Comparison of ENCODE assay signal across 8 cellular contexts in the genomic region with DNA sequence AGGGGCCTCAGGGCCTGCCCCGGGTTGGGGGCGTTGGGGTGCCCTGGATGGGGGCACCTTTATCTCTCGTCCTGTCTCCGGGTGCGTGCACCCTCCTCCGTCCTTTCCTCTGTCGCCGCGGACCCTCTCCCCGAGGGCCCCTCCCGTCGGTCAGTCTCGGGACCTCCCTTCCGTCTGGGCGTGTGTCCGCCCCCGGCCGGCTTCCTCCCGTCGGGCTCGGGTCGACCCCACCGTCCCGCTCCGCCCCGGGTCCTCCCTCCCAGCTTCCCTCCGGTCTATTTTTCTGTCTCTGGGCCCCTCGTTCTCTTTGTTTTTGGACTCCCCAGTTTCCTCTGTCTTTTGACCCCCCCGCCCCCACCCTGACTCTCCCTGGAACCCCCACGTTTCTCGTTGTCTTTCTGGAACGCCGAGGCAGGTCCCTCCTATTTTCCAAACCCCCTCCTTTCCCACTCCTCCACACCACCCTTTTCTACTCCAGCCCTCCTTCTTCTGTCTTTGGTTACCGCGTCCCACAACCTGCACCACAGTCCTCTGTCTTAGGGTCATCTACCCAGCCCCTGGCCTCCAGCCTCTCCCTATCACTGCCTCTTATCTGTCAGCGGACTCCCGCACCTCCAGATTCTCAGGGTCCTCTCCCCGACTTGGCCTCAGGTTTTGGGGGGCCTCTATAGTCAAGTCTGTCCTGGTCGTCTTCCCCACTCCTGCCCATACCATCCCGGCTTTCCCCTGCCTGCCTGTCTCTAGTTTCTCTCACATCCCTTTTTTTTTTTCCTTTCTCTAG. TPM values are rescaled to one million over a fixed set of nuclear protein-coding genes. Genes with fewer than 3 reads are reported as not detected.
DNase-seq lines count a peak whose midpoint lies in the region; ATAC-seq and TF ChIP-seq lines count a peak whose summit lies in the region.

No MANE protein-coding gene starts in this region.

- 0 out of 2 replicates have a peak, but pooled peaks cover 1% of the 10 kb centered on the region for H4K20me1 ChIP-seq in GM23248 (ENCODE audit: insufficient read depth)

- H3K79me2 ChIP-seq in GM23248 (ENCODE audit: insufficient read depth), result peaks cover 57% of the 10 kb centered on the region

- H3K27me3 ChIP-seq in BE2C (no peaks in the 10 kb centered on the region), GM23248 (replicated peaks; ENCODE audit: insufficient read depth) (no peaks in the 10 kb centered on the region)

- H3F3A ChIP-seq in GM23248 (ENCODE audit: insufficient read depth), result peaks cover 20% of the 10 kb centered on the region

- H3K27me3 Mint-ChIP-seq in activated CD4-positive, alpha-beta memory T cell treated with anti-CD3 and anti-CD28 coated beads for 36 hours, result no peaks in the 10 kb centered on the region
- no peaks in the 10 kb centered on the region for H3K27me3 Mint-ChIP-seq in osteocyte (ENCODE audit: unreplicated experiment)

- no peaks in the 10 kb centered on the region for H3K9me3 Mint-ChIP-seq in activated CD4-positive, alpha-beta memory T cell treated with anti-CD3 and anti-CD28 coated beads for 36 hours
- no peaks in the 10 kb centered on the region for H3K9me3 Mint-ChIP-seq in osteocyte (ENCODE audit: unreplicated experiment)

- peaks cover 27% of the 10 kb centered on the region for H3K36me3 Mint-ChIP-seq in activated CD4-positive, alpha-beta memory T cell treated with anti-CD3 and anti-CD28 coated beads for 36 hours
- peaks cover 14% of the 10 kb centered on the region for H3K36me3 Mint-ChIP-seq in osteocyte (ENCODE audit: unreplicated experiment)

- peak overlapping the region; percentile 89 for H3K27ac Mint-ChIP-seq in activated CD4-positive, alpha-beta memory T cell treated with anti-CD3 and anti-CD28 coated beads for 36 hours
- H3K27ac Mint-ChIP-seq in osteocyte (ENCODE audit: unreplicated experiment), result peak overlapping the region; percentile 85

- H3K36me3 ChIP-seq in BE2C, result peaks cover 18% of the 10 kb centered on the region
- no peaks in the 10 kb centered on the region for H3K36me3 ChIP-seq in GM23248 (ENCODE audit: low read depth)

- H3K4me1 ChIP-seq in BE2C (peaks cover 20% of the 10 kb centered on the region), GM23248 (ENCODE audit: insufficient read depth) (peaks cover 27% of the 10 kb centered on the region)

- peaks cover 62% of the 10 kb centered on the region for H3K4me1 Mint-ChIP-seq in activated CD4-positive, alpha-beta memory T cell treated with anti-CD3 and anti-CD28 coated beads for 36 hours (ENCODE audit: low read depth)
- peaks cover 61% of the 10 kb centered on the region for H3K4me1 Mint-ChIP-seq in osteocyte (ENCODE audit: unreplicated experiment)

- no peak for TF ChIP-seq CTCF in BE2C (IDR thresholded peaks at IDR 0.05; ENCODE audit: low read depth, low read length)
- TF ChIP-seq CTCF in fibroblast of villous mesenchyme (IDR thresholded peaks at IDR 0.05; ENCODE audit: insufficient read depth, low read depth, low read length), result no peak
- no peak for TF ChIP-seq CTCF in osteocyte (IDR thresholded peaks at IDR 0.05)

- CTCF ChIA-PET in activated CD4-positive, alpha-beta memory T cell treated with anti-CD3 and anti-CD28 coated beads for 36 hours (lab: Charles Lee), result no interaction called here

- no peaks in the 10 kb centered on the region for H3K9me2 ChIP-seq in GM23248 (ENCODE audit: insufficient read depth)

- DNase-seq in BE2C (peak; percentile 44), GM23248 (peak; percentile 62), fibroblast of villous mesenchyme (ENCODE audit: low read depth) (peak; percentile 42), osteocyte (ENCODE audit: extremely low spot score, unreplicated experiment) (no peak)
- DNase-seq in activated CD4-positive, alpha-beta memory T cell treated with anti-CD3 and anti-CD28 coated beads for 36 hours, result peak; percentile 55

- peak overlapping the region; percentile 92 for H3K4me3 Mint-ChIP-seq in activated CD4-positive, alpha-beta memory T cell treated with anti-CD3 and anti-CD28 coated beads for 36 hours
- H3K4me3 Mint-ChIP-seq in osteocyte (ENCODE audit: unreplicated experiment), result peak overlapping the region; percentile 94

- H3K4me2 ChIP-seq in GM23248 (ENCODE audit: unreplicated experiment), result peak overlapping the region; percentile 89

- no peaks in the 10 kb centered on the region for H3K9me3 ChIP-seq in BE2C
- H3K9me3 ChIP-seq in GM23248 (ENCODE audit: low read depth), result no peaks in the 10 kb centered on the region

- ATAC-seq in GM21786 (IDR thresholded peaks at IDR 0.05; ENCODE audit: unreplicated experiment), result no peak
- no peak for ATAC-seq in GM21423 (IDR thresholded peaks at IDR 0.05; ENCODE audit: unreplicated experiment)
- no peak for ATAC-seq in HG02623 (IDR thresholded peaks at IDR 0.05; ENCODE audit: unreplicated experiment)

- intact Hi-C loops in activated CD4-positive, alpha-beta memory T cell treated with anti-CD3 and anti-CD28 coated beads for 36 hours (cut with micrococcal nuclease), result loop anchor here (5.0 kb wide), 2 partner anchors 187 to 463 kb away; partner anchors contain the start of gene HNRNPUL1

- POLR2A ChIA-PET in activated CD4-positive, alpha-beta memory T cell treated with anti-CD3 and anti-CD28 coated beads for 36 hours (lab: Charles Lee), result interaction anchor here (0.6 to 3.4 kb wide), 3 partner anchors 22 to 466 kb away, joined by 3 to 23 read pairs (median 3); partner anchors contain the start of gene RAB4B

- in situ Hi-C loops in GM23248 (cut with MboI), result no loop called here

- H3K4me3 ChIP-seq in BE2C (ENCODE audit: low read depth, low read length) (peak overlapping the region; percentile 89), GM23248 (peak overlapping the region; percentile 92), fibroblast of villous mesenchyme (ENCODE audit: low read depth, low read length) (peak overlapping the region; percentile 90)

- 0 out of 2 replicates have a peak overlapping the region, but pooled peaks have one; percentile 17 for H2AFZ ChIP-seq in GM23248

- H3K9ac ChIP-seq in GM23248, result peak overlapping the region; percentile 90

- peak overlapping the region; percentile 88 for H3K27ac ChIP-seq in GM23248

- 0 to 1% methylated on average over 16 to 40 of the region's 40 CpGs for WGBS in GM23248 (ENCODE audit: low coverage in 1 of 2, low lambda C conversion rate in 2 of 2, missing lambda C conversion rate in 2 of 2), 2 experiments

RNA-seq across cellular contexts. Expression of gene EGLN2, which starts 0.8 kb away (rescaled TPM):
- polyA plus RNA-seq in BE2C (2012; ENCODE audit: insufficient read depth, insufficient read length, low read depth), result 287 TPM
- 80.6 and 83.3 TPM in 2 replicates for total RNA-seq in GM23248 (2014; rRNA removed; shearing (Covaris generic))
- 52.5 and 61.2 TPM in 2 replicates for polyA plus RNA-seq in GM23248 (2016; fragmentation: Nextera tagmentation; extraction: Ambion mirVana)
- total RNA-seq in activated CD4-positive, alpha-beta memory T cell treated with anti-CD3 and anti-CD28 coated beads for 36 hours, result 10 to 100 TPM; 89.1 to 90.3 TPM
- total RNA-seq in fibroblast of villous mesenchyme, result 70.8 and 76.0 TPM in 2 replicates
- total RNA-seq in osteocyte, result 94.3 and 104 TPM in 2 replicates

RNA-seq across cellular contexts. Expression of gene RAB4B, which starts 21.7 kb away (rescaled TPM):
- polyA plus RNA-seq in BE2C (2012; ENCODE audit: insufficient read depth, insufficient read length, low read depth), result 18.6 TPM
- total RNA-seq in GM23248 (2014; rRNA removed; shearing (Covaris generic)), result 20.7 and 25.6 TPM in 2 replicates
- polyA plus RNA-seq in GM23248 (2016; fragmentation: Nextera tagmentation; extraction: Ambion mirVana), result 23.2 and 24.6 TPM in 2 replicates
- total RNA-seq in activated CD4-positive, alpha-beta memory T cell treated with anti-CD3 and anti-CD28 coated beads for 36 hours, result 10 to 100 TPM; 38.0 to 41.7 TPM
- total RNA-seq in fibroblast of villous mesenchyme, result 12.6 and 13.4 TPM in 2 replicates
- 19.7 and 20.4 TPM in 2 replicates for total RNA-seq in osteocyte

RNA-seq across cellular contexts. Expression of gene MIA, which starts 24.4 kb away (rescaled TPM):
- not detected for polyA plus RNA-seq in BE2C (2012; ENCODE audit: insufficient read depth, insufficient read length, low read depth)
- not detected in 2 replicates for total RNA-seq in GM23248 (2014; rRNA removed; shearing (Covaris generic))
- polyA plus RNA-seq in GM23248 (2016; fragmentation: Nextera tagmentation; extraction: Ambion mirVana), result not detected in 2 replicates
- total RNA-seq in activated CD4-positive, alpha-beta memory T cell treated with anti-CD3 and anti-CD28 coated beads for 36 hours, result under 1 TPM in 1 of 2 experiments, not detected in 1; 1.00 TPM
- not detected in 2 replicates for total RNA-seq in fibroblast of villous mesenchyme
- total RNA-seq in osteocyte, result 2.0 TPM in 1 of 2 replicates, not detected in the other

RNA-seq across cellular contexts. Expression of gene SNRPA, which starts 48.7 kb away (rescaled TPM):
- 73.9 TPM for polyA plus RNA-seq in BE2C (2012; ENCODE audit: insufficient read depth, insufficient read length, low read depth)
- total RNA-seq in GM23248 (2014; rRNA removed; shearing (Covaris generic)), result 30.6 and 35.3 TPM in 2 replicates
- 50.1 and 58.5 TPM in 2 replicates for polyA plus RNA-seq in GM23248 (2016; fragmentation: Nextera tagmentation; extraction: Ambion mirVana)
- total RNA-seq in activated CD4-positive, alpha-beta memory T cell treated with anti-CD3 and anti-CD28 coated beads for 36 hours, result 100 to 1,000 TPM; 241 to 253 TPM
- total RNA-seq in fibroblast of villous mesenchyme (34.1 and 36.1 TPM in 2 replicates), osteocyte (48.0 and 53.2 TPM in 2 replicates)

RNA-seq across cellular contexts. Expression of gene ACTMAP, which starts 49.5 kb away (rescaled TPM):
- polyA plus RNA-seq in BE2C (2012; ENCODE audit: insufficient read depth, insufficient read length, low read depth), result 21.1 TPM
- total RNA-seq in GM23248 (2014; rRNA removed; shearing (Covaris generic)), result 0.38 and 2.5 TPM in 2 replicates
- 5.6 and 7.3 TPM in 2 replicates for polyA plus RNA-seq in GM23248 (2016; fragmentation: Nextera tagmentation; extraction: Ambion mirVana)
- total RNA-seq in activated CD4-positive, alpha-beta memory T cell treated with anti-CD3 and anti-CD28 coated beads for 36 hours, result 10 to 100 TPM; 14.1 to 15.8 TPM
- total RNA-seq in fibroblast of villous mesenchyme (0.64 and 0.86 TPM in 2 replicates), osteocyte (14.6 and 17.0 TPM in 2 replicates)
